Comparison of ENCODE assay signal across 11 cellular contexts in the genomic region with DNA sequence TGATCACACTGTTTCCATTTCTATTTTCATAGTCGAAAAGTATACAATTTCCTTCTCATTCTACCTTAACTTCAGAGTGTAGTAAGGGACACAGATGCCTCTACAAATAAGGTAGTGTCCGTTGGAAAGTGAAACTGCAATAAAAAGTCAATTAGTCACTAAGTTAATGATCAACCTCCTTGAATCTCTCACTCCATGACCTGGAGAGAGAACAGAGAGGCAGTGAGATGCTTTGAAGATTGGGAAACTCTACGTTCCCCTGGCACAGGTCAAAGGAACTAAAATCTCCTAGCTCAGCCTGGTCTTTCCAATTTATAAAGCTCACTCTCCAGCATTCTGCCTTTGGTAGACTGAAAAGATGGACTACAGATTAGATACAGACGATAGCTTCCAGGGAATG.
DNase-seq lines count a peak whose midpoint lies in the region; ATAC-seq and TF ChIP-seq lines count a peak whose summit lies in the region.
"Had no signal": no experiment of that assay in that cellular context is flagged by ENCODE, and none has a peak within 500 bp of the region (broad histone marks: within the 10 kb centered on the region; RNA-seq: fewer than 3 reads in every experiment).

No MANE protein-coding gene starts in this region.

- WGBS in prostate gland: 15% methylated on average over 4 of the region's 4 CpGs

- no peak overlapping the region for H3K4me3 ChIP-seq in PC-3 (ENCODE audit: low read length)
- H3K4me3 ChIP-seq in prostate gland: no peak overlapping the region
- H3K4me3 ChIP-seq: spleen had no signal

- CTCF ChIA-PET in PC-3 (lab: Charles Lee): no interaction called here
- CTCF ChIA-PET in activated CD4-positive, alpha-beta memory T cell treated with anti-CD3 and anti-CD28 coated beads for 36 hours (lab: Charles Lee): no interaction called here

- no peak overlapping the region for H3K4me3 Mint-ChIP-seq in activated CD4-positive, alpha-beta memory T cell treated with anti-CD3 and anti-CD28 coated beads for 36 hours

- H3F3A ChIP-seq in PC-3 (ENCODE audit: low read length, unreplicated experiment): no peaks in the 10 kb centered on the region

- no peak for TF ChIP-seq CTCF in PC-3 (conservative IDR thresholded peaks at IDR 0.05; ENCODE audit: low read depth, low read length)
- TF ChIP-seq CTCF in prostate gland (IDR thresholded peaks at IDR 0.05): no peak

- H2AFZ ChIP-seq in PC-3 (ENCODE audit: low read length): no peak overlapping the region

- no peaks in the 10 kb centered on the region for H3K4me1 ChIP-seq in PC-3 (ENCODE audit: insufficient read depth, low read length)
- H3K4me1 ChIP-seq in prostate gland (replicated peaks): peaks cover 3% of the 10 kb centered on the region
- H3K4me1 ChIP-seq: spleen had no signal

- H3K9me3 ChIP-seq in PC-3 (ENCODE audit: low read length): no peaks in the 10 kb centered on the region
- no peaks in the 10 kb centered on the region for H3K9me3 ChIP-seq in prostate gland
- H3K9me3 ChIP-seq: spleen had no signal

- no TSS peak for BruUV-seq in PC-3 (replicated peaks; lab: Mats Ljungman, UMichigan)

- H3K9me3 Mint-ChIP-seq in activated CD4-positive, alpha-beta memory T cell treated with anti-CD3 and anti-CD28 coated beads for 36 hours: no peaks in the 10 kb centered on the region

- ATAC-seq in GM19035 (IDR thresholded peaks at IDR 0.05; ENCODE audit: unreplicated experiment) (peak; percentile 66), HG02840 (IDR thresholded peaks at IDR 0.05; ENCODE audit: low FRiP score, unreplicated experiment) (peak; percentile 78), PC-3 (peak; percentile 53)

- no peaks in the 10 kb centered on the region for H3K9me2 ChIP-seq in PC-3 (replicated peaks; ENCODE audit: low read length)

- no peak for TF ChIP-seq POLR2A in prostate gland (IDR thresholded peaks at IDR 0.05)

- H3K27me3 ChIP-seq in PC-3 (ENCODE audit: low read length) (no peaks in the 10 kb centered on the region), prostate gland (replicated peaks; ENCODE audit: insufficient read depth) (no peaks in the 10 kb centered on the region)

- no peaks in the 10 kb centered on the region for H4K20me1 ChIP-seq in PC-3 (ENCODE audit: low read length)

- peak; percentile 38 for DNase-seq in PC-3
- no peak for DNase-seq in prostate gland (ENCODE audit: low spot score)
- DNase-seq in RKO (ENCODE audit: low spot score): no peak
- no peak for DNase-seq in globus pallidus (ENCODE audit: low spot score)
- no peak for DNase-seq in dermis blood vessel endothelial cell
- no peak for DNase-seq in activated CD4-positive, alpha-beta memory T cell treated with anti-CD3 and anti-CD28 coated beads for 36 hours
- DNase-seq: IMR-90; spleen; stimulated activated naive CD4-positive, alpha-beta T cell had no signal

- intact Hi-C loops in PC-3 (cut with micrococcal nuclease) (no loop called here), prostate gland (cut with DNase I) (loop anchor here (10.0 kb wide), 1 partner anchor 62 kb away; no protein-coding TSS in a partner anchor)
- intact Hi-C loops in activated CD4-positive, alpha-beta memory T cell treated with anti-CD3 and anti-CD28 coated beads for 36 hours (cut with micrococcal nuclease): no loop called here

- no peak overlapping the region for H3K4me2 ChIP-seq in PC-3 (ENCODE audit: low read length)

- H3K36me3 Mint-ChIP-seq in activated CD4-positive, alpha-beta memory T cell treated with anti-CD3 and anti-CD28 coated beads for 36 hours: no peaks in the 10 kb centered on the region

- POLR2A ChIA-PET in PC-3 (lab: Charles Lee; ENCODE audit: unreplicated experiment): no interaction called here
- POLR2A ChIA-PET in activated CD4-positive, alpha-beta memory T cell treated with anti-CD3 and anti-CD28 coated beads for 36 hours (lab: Charles Lee): no interaction called here

- peaks cover 3% of the 10 kb centered on the region for H3K27me3 Mint-ChIP-seq in activated CD4-positive, alpha-beta memory T cell treated with anti-CD3 and anti-CD28 coated beads for 36 hours

- H3K4me1 Mint-ChIP-seq in activated CD4-positive, alpha-beta memory T cell treated with anti-CD3 and anti-CD28 coated beads for 36 hours (ENCODE audit: low read depth): no peaks in the 10 kb centered on the region

- no peaks in the 10 kb centered on the region for H3K79me2 ChIP-seq in PC-3 (ENCODE audit: low read length)

- H3K36me3 ChIP-seq in PC-3 (ENCODE audit: low read depth, low read length) (no peaks in the 10 kb centered on the region), prostate gland (no peaks in the 10 kb centered on the region)
- H3K36me3 ChIP-seq: spleen had no signal

- H3K27ac ChIP-seq in PC-3 (ENCODE audit: low read length): no peak overlapping the region
- H3K27ac ChIP-seq in prostate gland: peak overlapping the region; percentile 46 to 51
- H3K27ac ChIP-seq: spleen had no signal

- H3K9ac ChIP-seq in PC-3 (ENCODE audit: low read length): no peak overlapping the region

- no peak overlapping the region for H3K27ac Mint-ChIP-seq in activated CD4-positive, alpha-beta memory T cell treated with anti-CD3 and anti-CD28 coated beads for 36 hours
